ENCODE assay signal across 10 cellular contexts in genomic region chr10:119209736-119210355, GRCh38. TPM values are rescaled to one million over a fixed set of nuclear protein-coding genes. Genes with fewer than 3 reads are reported as not detected.
DNase-seq lines count a peak whose midpoint lies in the region; ATAC-seq and TF ChIP-seq lines count a peak whose summit lies in the region.
"Had no signal": no experiment of that assay in that cellular context is flagged by ENCODE, and none has a peak within 500 bp of the region (broad histone marks: within the 10 kb centered on the region; RNA-seq: fewer than 3 reads in every experiment).

No MANE protein-coding gene starts in this region.

- H3K36me3 Mint-ChIP-seq in activated T-cell treated with anti-CD3 and anti-CD28 coated beads, Interleukin-2, amount 50 U/mL, for 4 hours (ENCODE audit: insufficient read depth), result peaks cover 4% of the 10 kb centered on the region
- H3K36me3 Mint-ChIP-seq in activated T-helper 2 cell treated with anti-CD3 and anti-CD28 coated beads, Interferon-gamma antibody, Interleukin-2, Interleukin-4, amounts not matched to agents 10 μg/mL and 5 μg/mL and 100 μg/mL, durations not matched to agents 14 hours and 24 hours and 36 hours (ENCODE audit: low read depth), result peaks cover 18% of the 10 kb centered on the region

- no peaks in the 10 kb centered on the region for H3K9me3 Mint-ChIP-seq in activated T-cell treated with anti-CD3 and anti-CD28 coated beads, Interleukin-2, amount 50 U/mL, for 4 hours
- no peaks in the 10 kb centered on the region for H3K9me3 Mint-ChIP-seq in activated T-helper 2 cell treated with anti-CD3 and anti-CD28 coated beads, Interferon-gamma antibody, Interleukin-2, Interleukin-4, amounts not matched to agents 10 μg/mL and 5 μg/mL and 100 μg/mL, durations not matched to agents 14 hours and 24 hours and 36 hours

- peak overlapping the region; percentile 92 for H3K4me3 Mint-ChIP-seq in activated T-cell treated with anti-CD3 and anti-CD28 coated beads, Interleukin-2, amount 50 U/mL, for 4 hours
- peak overlapping the region; percentile 92 for H3K4me3 Mint-ChIP-seq in activated T-helper 2 cell treated with anti-CD3 and anti-CD28 coated beads, Interferon-gamma antibody, Interleukin-2, Interleukin-4, amounts not matched to agents 10 μg/mL and 5 μg/mL and 100 μg/mL, durations not matched to agents 14 hours and 24 hours and 36 hours (ENCODE audit: low read depth)

- peak overlapping the region in 1 of 2 donors; percentile 69 for H3K9ac ChIP-seq in liver (ENCODE audit: low read depth in 1 of 2, low read length in 2 of 2)

- peak overlapping the region; percentile 53 to 80 for H3K27ac ChIP-seq in liver (ENCODE audit: low read depth in 1 of 2, low read length in 2 of 2)
- peak overlapping the region; percentile 90 to 99 (median 97) for H3K27ac ChIP-seq in tibial nerve

- peak in 1 of 2 donors; percentile 8 for TF ChIP-seq POLR2A in tibial nerve (IDR thresholded peaks at IDR 0.05)

- no peak for ATAC-seq in activated T-cell treated with anti-CD3 and anti-CD28 coated beads, Interleukin-2, amount 50 U/mL, for 4 hours
- no peak for ATAC-seq in HG02852 (IDR thresholded peaks at IDR 0.05; ENCODE audit: unreplicated experiment)

- H3K4me1 ChIP-seq in liver (ENCODE audit: control insufficient read depth in 4 of 4, insufficient read depth in 4 of 4, low read length in 3 of 4) (peaks cover 0 to 30% (median 22%) of the 10 kb centered on the region in 4 donors), tibial nerve (peaks cover 0 to 69% (median 23%) of the 10 kb centered on the region in 4 donors)

- H3K36me3 ChIP-seq in liver (ENCODE audit: control insufficient read depth in 4 of 4, insufficient read depth in 3 of 4, low read depth in 1 of 4, low read length in 3 of 4) (peaks cover 0 to 2% (median 0%) of the 10 kb centered on the region in 4 donors), tibial nerve (no peaks in the 10 kb centered on the region)

- peak overlapping the region in 1 of 3 donors; percentile 4 for H3K4me3 ChIP-seq in liver (ENCODE audit: low read depth in 1 of 3, low read length in 3 of 3)
- peak overlapping the region; percentile 13 to 94 (median 46) for H3K4me3 ChIP-seq in tibial nerve

- WGBS in liver, result 52% methylated on average over 9 of the region's 9 CpGs
- 31 to 32% methylated on average over 9 of the region's 9 CpGs for WGBS in tibial nerve, 2 donors

- H3K27ac Mint-ChIP-seq in activated T-helper 2 cell treated with anti-CD3 and anti-CD28 coated beads, Interferon-gamma antibody, Interleukin-2, Interleukin-4, amounts not matched to agents 10 μg/mL and 5 μg/mL and 100 μg/mL, durations not matched to agents 14 hours and 24 hours and 36 hours, result peak overlapping the region; percentile 91

- no peak for DNase-seq in activated T-cell treated with anti-CD3 and anti-CD28 coated beads, Interleukin-2, amount 50 U/mL, for 4 hours
- no peak for DNase-seq in activated T-cell treated with anti-CD3 and anti-CD28 coated beads, Interleukin-2, amount 50 U/mL, for 48 hours
- DNase-seq in activated T-helper 2 cell treated with anti-CD3 and anti-CD28 coated beads, Interferon-gamma antibody, Interleukin-2, Interleukin-4, amounts not matched to agents 10 μg/mL and 5 μg/mL and 100 μg/mL, durations not matched to agents 14 hours and 24 hours and 36 hours (ENCODE audit: low spot score), result no peak
- DNase-seq in tibial nerve (ENCODE audit: low spot score in 2 of 2), result no peak
- no peak for DNase-seq in mucosa of gallbladder (ENCODE audit: low spot score)
- no peak for DNase-seq in stimulated activated CD8-positive, alpha-beta memory T cell treated with anti-CD3 and anti-CD28 coated beads, Interleukin-4, amount 100 ng/mL, for 48 hours
- DNase-seq: COR-L47, NCI-H2029 had no signal

- no peaks in the 10 kb centered on the region for H3K27me3 ChIP-seq in liver (ENCODE audit: control insufficient read depth in 4 of 4, insufficient read depth in 4 of 4, low read length in 3 of 4)
- no peaks in the 10 kb centered on the region for H3K27me3 ChIP-seq in tibial nerve

- TF ChIP-seq RAD21 in liver (IDR thresholded peaks at IDR 0.05), result no peak

- H3K4me1 Mint-ChIP-seq in activated T-cell treated with anti-CD3 and anti-CD28 coated beads, Interleukin-2, amount 50 U/mL, for 4 hours (ENCODE audit: low read depth), result peaks cover 69% of the 10 kb centered on the region
- peaks cover 59% of the 10 kb centered on the region for H3K4me1 Mint-ChIP-seq in activated T-helper 2 cell treated with anti-CD3 and anti-CD28 coated beads, Interferon-gamma antibody, Interleukin-2, Interleukin-4, amounts not matched to agents 10 μg/mL and 5 μg/mL and 100 μg/mL, durations not matched to agents 14 hours and 24 hours and 36 hours (ENCODE audit: low read depth)

- H3K27me3 Mint-ChIP-seq in activated T-cell treated with anti-CD3 and anti-CD28 coated beads, Interleukin-2, amount 50 U/mL, for 4 hours (ENCODE audit: low read depth), result no peaks in the 10 kb centered on the region
- no peaks in the 10 kb centered on the region for H3K27me3 Mint-ChIP-seq in activated T-helper 2 cell treated with anti-CD3 and anti-CD28 coated beads, Interferon-gamma antibody, Interleukin-2, Interleukin-4, amounts not matched to agents 10 μg/mL and 5 μg/mL and 100 μg/mL, durations not matched to agents 14 hours and 24 hours and 36 hours (ENCODE audit: low read depth)

- TF ChIP-seq EP300 in tibial nerve (IDR thresholded peaks at IDR 0.05), result no peak

- intact Hi-C loops in activated T-helper 2 cell treated with anti-CD3 and anti-CD28 coated beads, Interferon-gamma antibody, Interleukin-2, Interleukin-4, amounts not matched to agents 10 μg/mL and 5 μg/mL and 100 μg/mL, durations not matched to agents 14 hours and 24 hours and 36 hours (cut with micrococcal nuclease), result loop anchor here (1.0 to 5.0 kb wide), 5 partner anchors 40 to 447 kb away; no protein-coding TSS in a partner anchor

- TF ChIP-seq CTCF in liver (IDR thresholded peaks at IDR 0.05; ENCODE audit: low read depth, low read length, missing input control), result no peak
- peak in 3 of 5 experiments; percentile 1 to 17 (median 6) for TF ChIP-seq CTCF in tibial nerve (IDR thresholded peaks at IDR 0.05)

- no peaks in the 10 kb centered on the region for H3K9me3 ChIP-seq in liver (ENCODE audit: control insufficient read depth in 4 of 4, low read length in 3 of 4)
- no peaks in the 10 kb centered on the region for H3K9me3 ChIP-seq in tibial nerve

TF ChIP-seq in liver, 16 proteins besides CTCF, POLR2A, EP300 and RAD21 (continues in another document):
- TF ChIP-seq HNF4A (conservative IDR thresholded peaks at IDR 0.05), result no peak
- no peak for TF ChIP-seq TAF1 (conservative IDR thresholded peaks at IDR 0.05)
- TF ChIP-seq REST (IDR thresholded peaks at IDR 0.05), result no peak
- TF ChIP-seq MAX (IDR thresholded peaks at IDR 0.05), result no peak
- TF ChIP-seq EGR1 (IDR thresholded peaks at IDR 0.05; ENCODE audit: low read depth in 2 of 2), result no peak

RNA-seq across cellular contexts. Expression of gene GRK5, which starts 2.5 kb away (rescaled TPM):
- total RNA-seq in activated T-cell treated with anti-CD3 and anti-CD28 coated beads, Interleukin-2, amount 50 U/mL, for 4 hours, result 10 to 100 TPM; 14.0 to 15.6 (median 15.3) TPM
- total RNA-seq in activated T-helper 2 cell treated with anti-CD3 and anti-CD28 coated beads, Interferon-gamma antibody, Interleukin-2, Interleukin-4, amounts not matched to agents 10 μg/mL and 5 μg/mL and 100 μg/mL, durations not matched to agents 14 hours and 24 hours and 36 hours, result 24.4 and 24.7 TPM in 2 replicates
- total RNA-seq in liver, result 1 to 10 TPM; 4.5 to 6.6 TPM
- polyA plus RNA-seq in liver, result 1 to 10 TPM; 2.1 to 5.7 TPM
- 10 to 100 TPM; 43.5 to 61.7 (median 48.9) TPM for total RNA-seq in tibial nerve
- 21.1 TPM for total RNA-seq in mucosa of gallbladder

RNA-seq across cellular contexts. Expression of gene PRDX3, which starts 31.2 kb away (rescaled TPM):
- 100 to 1,000 TPM; 155 to 182 (median 167) TPM for total RNA-seq in activated T-cell treated with anti-CD3 and anti-CD28 coated beads, Interleukin-2, amount 50 U/mL, for 4 hours
- 177 and 182 TPM in 2 replicates for total RNA-seq in activated T-helper 2 cell treated with anti-CD3 and anti-CD28 coated beads, Interferon-gamma antibody, Interleukin-2, Interleukin-4, amounts not matched to agents 10 μg/mL and 5 μg/mL and 100 μg/mL, durations not matched to agents 14 hours and 24 hours and 36 hours
- total RNA-seq in liver, result 100 to 1,000 TPM; 176 to 247 TPM
- polyA plus RNA-seq in liver, result 100 to 1,000 TPM; 268 to 307 TPM
- total RNA-seq in tibial nerve, result 10 to 100 TPM; 79.5 to 93.3 (median 84.2) TPM
- total RNA-seq in mucosa of gallbladder, result 126 TPM

RNA-seq across cellular contexts. Expression of gene SFXN4, which starts 44.3 kb away (rescaled TPM):
- total RNA-seq in activated T-cell treated with anti-CD3 and anti-CD28 coated beads, Interleukin-2, amount 50 U/mL, for 4 hours, result 10 to 100 TPM; 65.3 to 90.1 (median 72.8) TPM
- 43.5 and 44.8 TPM in 2 replicates for total RNA-seq in activated T-helper 2 cell treated with anti-CD3 and anti-CD28 coated beads, Interferon-gamma antibody, Interleukin-2, Interleukin-4, amounts not matched to agents 10 μg/mL and 5 μg/mL and 100 μg/mL, durations not matched to agents 14 hours and 24 hours and 36 hours
- 10 to 100 TPM; 12.4 to 34.1 TPM for total RNA-seq in liver
- 10 to 100 TPM; 20.7 to 27.5 TPM for polyA plus RNA-seq in liver
- 100 to 1,000 TPM in 1 of 4 donors, 10 to 100 TPM in 3; 12.7 to 301 (median 19.1) TPM for total RNA-seq in tibial nerve
- total RNA-seq in mucosa of gallbladder, result 15.8 TPM
